8 cellular contexts compared by ENCODE assay signal in the genomic region with DNA sequence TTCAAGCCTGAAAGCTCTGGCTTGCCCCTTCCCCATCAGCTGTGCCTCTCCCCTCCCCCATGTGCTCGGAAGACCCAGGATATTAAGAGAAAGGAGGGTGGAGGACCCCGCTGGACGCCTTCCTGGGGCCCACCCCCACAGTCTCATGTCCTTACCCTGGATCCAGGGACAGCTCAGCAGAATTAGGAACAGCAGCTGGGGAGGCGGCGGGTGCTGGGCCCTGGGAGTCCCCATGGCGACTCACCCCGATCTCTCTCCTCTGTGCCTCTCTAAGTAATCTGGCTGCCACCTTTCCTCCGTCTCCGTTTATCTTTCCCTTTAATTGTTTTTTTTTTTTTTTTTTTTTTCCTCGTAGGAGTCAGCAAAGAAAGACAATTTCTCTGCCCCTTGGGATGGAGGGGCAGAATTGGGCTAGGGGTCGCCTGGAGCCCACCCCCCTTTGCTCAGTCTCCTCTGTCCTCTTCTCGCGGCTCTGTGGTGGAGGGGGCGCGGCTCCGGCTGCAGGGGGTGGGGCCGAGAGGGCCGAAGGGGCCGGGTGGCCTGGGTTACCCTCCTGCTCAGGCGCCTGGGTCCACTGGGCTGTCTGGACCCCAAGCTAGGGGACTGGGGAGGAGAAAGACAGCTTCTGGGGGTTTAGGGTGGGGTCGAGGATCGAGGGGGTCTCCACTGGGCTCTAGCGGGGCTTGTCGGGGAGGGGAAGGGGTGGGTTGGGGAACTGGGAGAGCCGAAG. TPM values are rescaled to one million over a fixed set of nuclear protein-coding genes. Genes with fewer than 3 reads are reported as not detected.
A peak's percentile ranks its signal among the peaks of the same experiment; 100 is the strongest.
DNase-seq lines count a peak whose midpoint lies in the region; ATAC-seq and TF ChIP-seq lines count a peak whose summit lies in the region.

No MANE protein-coding gene starts in this region.

- no peak for ATAC-seq in naive thymus-derived CD4-positive, alpha-beta T cell
- ATAC-seq in GM19324 (IDR thresholded peaks at IDR 0.05; ENCODE audit: low FRiP score, unreplicated experiment) (no peak), GM18511 (IDR thresholded peaks at IDR 0.05; ENCODE audit: unreplicated experiment) (no peak), GM21786 (IDR thresholded peaks at IDR 0.05; ENCODE audit: unreplicated experiment) (no peak)
- no peak for ATAC-seq in effector memory CD8-positive, alpha-beta T cell (replicated peaks)

- no peak for TF ChIP-seq CTCF in MCF 10A (IDR thresholded peaks at IDR 0.05; ENCODE audit: unreplicated experiment)

- no peaks in the 10 kb centered on the region for H3K9me3 Mint-ChIP-seq in MCF 10A (ENCODE audit: unreplicated experiment)
- H3K9me3 Mint-ChIP-seq in naive thymus-derived CD4-positive, alpha-beta T cell: peaks cover 0 to 1% (median 0%) of the 10 kb centered on the region in 11 donors
- no peaks in the 10 kb centered on the region for H3K9me3 Mint-ChIP-seq in effector memory CD8-positive, alpha-beta T cell

- H3K4me1 Mint-ChIP-seq in MCF 10A (ENCODE audit: insufficient read depth, unreplicated experiment): peaks cover 10% of the 10 kb centered on the region
- H3K4me1 Mint-ChIP-seq in naive thymus-derived CD4-positive, alpha-beta T cell: peaks cover 4 to 19% (median 11%) of the 10 kb centered on the region in 7 donors
- H3K4me1 Mint-ChIP-seq in effector memory CD8-positive, alpha-beta T cell (ENCODE audit: low read depth in 2 of 2): peaks cover 4 to 6% of the 10 kb centered on the region in 2 donors

- POLR2A ChIA-PET in MCF 10A (lab: Yijun Ruan, JAX): interaction anchor here (0.7 to 2.6 kb wide), 7 partner anchors 27 to 96 kb away, joined by 3 to 20 read pairs (median 8); partner anchors contain the start of genes CDIPT, HIRIP3, KCTD13 and TAOK2
- POLR2A ChIA-PET in naive thymus-derived CD4-positive, alpha-beta T cell (lab: Charles Lee): interaction anchor here (0.7 to 1.1 kb wide), 2 partner anchors 63 to 76 kb away, joined by 3 read pairs; partner anchors contain the start of gene TMEM219

- peaks cover 5% of the 10 kb centered on the region in 2 donors for H3K4me1 ChIP-seq in naive thymus-derived CD4-positive, alpha-beta T cell (ENCODE audit: control insufficient read depth in 2 of 2, insufficient read depth in 2 of 2, low read length in 2 of 2)

- CTCF ChIA-PET in MCF 10A (lab: Yijun Ruan, JAX): interaction anchor here (0.6 to 0.8 kb wide), 3 partner anchors 26 to 562 kb away, joined by 3 read pairs; partner anchors contain the start of gene TAOK2
- CTCF ChIA-PET in naive thymus-derived CD4-positive, alpha-beta T cell (lab: Charles Lee): interaction anchor here (0.8 kb wide), 1 partner anchor 88 kb away, joined by 3 read pairs; no protein-coding TSS in a partner anchor

- BruUV-seq in MCF 10A (replicated peaks; lab: Mats Ljungman, UMichigan): no TSS peak

- intact Hi-C loops in MCF 10A (cut with micrococcal nuclease): no loop called here
- intact Hi-C loops in naive thymus-derived CD4-positive, alpha-beta T cell (cut with micrococcal nuclease): no loop called here

- H3K36me3 Mint-ChIP-seq in MCF 10A (ENCODE audit: insufficient read depth, unreplicated experiment): peaks cover 6% of the 10 kb centered on the region
- H3K36me3 Mint-ChIP-seq in naive thymus-derived CD4-positive, alpha-beta T cell: peaks cover 0 to 4% (median 3%) of the 10 kb centered on the region in 5 donors
- no peaks in the 10 kb centered on the region for H3K36me3 Mint-ChIP-seq in effector memory CD8-positive, alpha-beta T cell (ENCODE audit: insufficient read depth)

- DNase-seq in DMS53 treated with DMSO at 0.1 percent for 48 hours (lab: John Stamatoyannopoulos, UW; ENCODE audit: unreplicated experiment) (peak; percentile 48), MG63 (peak; percentile 74), MCF 10A (ENCODE audit: unreplicated experiment) (no peak)
- no peak for DNase-seq in naive thymus-derived CD4-positive, alpha-beta T cell
- DNase-seq in effector memory CD8-positive, alpha-beta T cell: no peak

- H3K27me3 Mint-ChIP-seq in MCF 10A (ENCODE audit: insufficient read depth, unreplicated experiment): peaks cover 27% of the 10 kb centered on the region
- H3K27me3 Mint-ChIP-seq in naive thymus-derived CD4-positive, alpha-beta T cell: peaks cover 16 to 35% (median 26%) of the 10 kb centered on the region in 5 donors
- peaks cover 36 to 64% of the 10 kb centered on the region in 2 donors for H3K27me3 Mint-ChIP-seq in effector memory CD8-positive, alpha-beta T cell

- H3K4me3 ChIP-seq in MG63: peak overlapping the region; percentile 95
- H3K4me3 ChIP-seq in naive thymus-derived CD4-positive, alpha-beta T cell (ENCODE audit: low read length): no peak overlapping the region

- H3K36me3 ChIP-seq in MG63: peaks cover 17% of the 10 kb centered on the region
- no peaks in the 10 kb centered on the region for H3K36me3 ChIP-seq in naive thymus-derived CD4-positive, alpha-beta T cell (ENCODE audit: control insufficient read depth in 2 of 3, insufficient read depth in 3 of 3, low read length in 3 of 3)

- no peak overlapping the region for H3K27ac ChIP-seq in naive thymus-derived CD4-positive, alpha-beta T cell (ENCODE audit: low read depth, low read length)

- no peaks in the 10 kb centered on the region for H3K27me3 ChIP-seq in MG63
- peaks cover 5 to 13% of the 10 kb centered on the region in 2 donors for H3K27me3 ChIP-seq in naive thymus-derived CD4-positive, alpha-beta T cell (ENCODE audit: control insufficient read depth in 2 of 2, insufficient read depth in 2 of 2, low read length in 2 of 2)

- H3K27ac Mint-ChIP-seq in MCF 10A (ENCODE audit: low read depth, unreplicated experiment): no peak overlapping the region
- H3K27ac Mint-ChIP-seq in naive thymus-derived CD4-positive, alpha-beta T cell: no peak overlapping the region
- no peak overlapping the region for H3K27ac Mint-ChIP-seq in effector memory CD8-positive, alpha-beta T cell

- H3K9me3 ChIP-seq in MG63: no peaks in the 10 kb centered on the region
- H3K9me3 ChIP-seq in naive thymus-derived CD4-positive, alpha-beta T cell (ENCODE audit: control insufficient read depth in 2 of 3, low read length in 3 of 3): no peaks in the 10 kb centered on the region

- H3K4me3 Mint-ChIP-seq in MCF 10A (ENCODE audit: unreplicated experiment): peak overlapping the region; percentile 66
- H3K4me3 Mint-ChIP-seq in naive thymus-derived CD4-positive, alpha-beta T cell: peak overlapping the region in 7 of 10 donors; percentile 10 to 67 (median 34)
- no peak overlapping the region for H3K4me3 Mint-ChIP-seq in effector memory CD8-positive, alpha-beta T cell

RNA-seq across cellular contexts. Expression of gene SEZ6L2, which starts 0.4 kb away (rescaled TPM):
- total RNA-seq in MG63 (2014; rRNA removed; shearing (Covaris generic); ENCODE audit: low replicate concordance): 18.0 and 28.5 TPM in 2 replicates
- 1.9 and 3.2 TPM in 2 replicates for total RNA-seq in MCF 10A (2022)
- under 1 TPM in 1 of 5 experiments, not detected in 4; 0.19 TPM for total RNA-seq in naive thymus-derived CD4-positive, alpha-beta T cell
- polyA plus RNA-seq in naive thymus-derived CD4-positive, alpha-beta T cell: not detected

RNA-seq across cellular contexts. Expression of gene ASPHD1, which starts 1.3 kb away (rescaled TPM):
- 48.3 and 73.0 TPM in 2 replicates for total RNA-seq in MG63 (2014; rRNA removed; shearing (Covaris generic); ENCODE audit: low replicate concordance)
- 4.8 and 5.7 TPM in 2 replicates for total RNA-seq in MCF 10A (2022)
- total RNA-seq in naive thymus-derived CD4-positive, alpha-beta T cell: under 1 TPM in 1 of 5 experiments, not detected in 4; 0.27 TPM
- not detected for polyA plus RNA-seq in naive thymus-derived CD4-positive, alpha-beta T cell

RNA-seq across cellular contexts. Expression of gene KCTD13, which starts 27.1 kb away (rescaled TPM):
- 5.1 and 7.6 TPM in 2 replicates for total RNA-seq in MG63 (2014; rRNA removed; shearing (Covaris generic); ENCODE audit: low replicate concordance)
- 35.5 and 38.9 TPM in 2 replicates for total RNA-seq in MCF 10A (2022)
- total RNA-seq in naive thymus-derived CD4-positive, alpha-beta T cell: 10 to 100 TPM; 40.7 to 81.1 (median 45.9) TPM
- polyA plus RNA-seq in naive thymus-derived CD4-positive, alpha-beta T cell: 10 to 100 TPM in 1 of 2 donors, 1 to 10 TPM in 1; 8.7 to 15.9 TPM

RNA-seq across cellular contexts. Expression of gene CDIPT, which starts 35.9 kb away (rescaled TPM):
- total RNA-seq in MG63 (2014; rRNA removed; shearing (Covaris generic); ENCODE audit: low replicate concordance): 64.9 and 78.6 TPM in 2 replicates
- total RNA-seq in MCF 10A (2022): 41.3 and 42.7 TPM in 2 replicates
- total RNA-seq in naive thymus-derived CD4-positive, alpha-beta T cell: 10 to 100 TPM; 36.5 to 92.0 (median 69.9) TPM
- 100 to 1,000 TPM in 1 of 2 donors, 10 to 100 TPM in 1; 96.3 to 127 TPM for polyA plus RNA-seq in naive thymus-derived CD4-positive, alpha-beta T cell

Comparison
In these comparisons a context has a peak if more than half of its experiments do, and no peak if none do; other contexts are left out.
1. DNase-seq: peak in DMS53 treated with DMSO at 0.1 percent for 48 hours (single experiment) and MG63 (single experiment); none in MCF 10A (single experiment), naive thymus-derived CD4-positive, alpha-beta T cell (0 of 9) and effector memory CD8-positive, alpha-beta T cell (0 of 3).
2. H3K4me3 Mint-ChIP-seq: peak in MCF 10A (single experiment) and naive thymus-derived CD4-positive, alpha-beta T cell (7 of 10); none in effector memory CD8-positive, alpha-beta T cell (0 of 2).